Comparison of ENCODE assay signal across 12 cellular contexts in genomic region chrX:113260474-113260873, GRCh38.
DNase-seq lines count a peak whose midpoint lies in the region; ATAC-seq, FAIRE-seq and TF ChIP-seq lines count a peak whose summit lies in the region.
"Had no signal": no experiment of that assay in that cellular context is flagged by ENCODE, and none has a peak within 500 bp of the region (broad histone marks: within the 10 kb centered on the region; RNA-seq: fewer than 3 reads in every experiment).

No MANE protein-coding gene starts in this region.

- no peaks in the 10 kb centered on the region for H3K4me1 ChIP-seq in astrocyte (ENCODE audit: insufficient read depth, low read length)
- H3K4me1 ChIP-seq in sigmoid colon: no peaks in the 10 kb centered on the region
- no peaks in the 10 kb centered on the region for H3K4me1 ChIP-seq in vagina

- WGBS in sigmoid colon, 2 donors: 88 to 93% methylated on average over 3 of the region's 3 CpGs

- no peaks in the 10 kb centered on the region for H3K79me2 ChIP-seq in astrocyte (ENCODE audit: insufficient read depth, low read length)

- H3K27me3 ChIP-seq in astrocyte (ENCODE audit: insufficient read depth, low read length) (no peaks in the 10 kb centered on the region), sigmoid colon (no peaks in the 10 kb centered on the region), vagina (no peaks in the 10 kb centered on the region)

- no peaks in the 10 kb centered on the region for H3K9me3 Mint-ChIP-seq in astrocyte (ENCODE audit: unreplicated experiment)
- H3K9me3 Mint-ChIP-seq: stimulated activated memory B cell treated with anti-CD40 and anti-IgM and Interleukin-4, amounts not matched to agents 10 μg/mL and 1 μg/mL and 100 μg/mL, for 72 hours had no signal

- H2AFZ ChIP-seq in astrocyte (ENCODE audit: low read depth, low read length): no peak overlapping the region

- peak; percentile 49 for ATAC-seq in HG03565 (IDR thresholded peaks at IDR 0.05; ENCODE audit: unreplicated experiment)
- ATAC-seq: left lobe of liver; stimulated activated memory B cell treated with anti-CD40 and anti-IgM and Interleukin-4, amounts not matched to agents 10 μg/mL and 1 μg/mL and 100 μg/mL, for 72 hours had no signal

- no peaks in the 10 kb centered on the region for H3K36me3 Mint-ChIP-seq in astrocyte (ENCODE audit: low read depth, unreplicated experiment)
- H3K36me3 Mint-ChIP-seq: stimulated activated memory B cell treated with anti-CD40 and anti-IgM and Interleukin-4, amounts not matched to agents 10 μg/mL and 1 μg/mL and 100 μg/mL, for 72 hours had no signal

- H4K20me1 ChIP-seq in astrocyte (ENCODE audit: insufficient read depth, low read length): no peaks in the 10 kb centered on the region

- no peaks in the 10 kb centered on the region for H3K27me3 Mint-ChIP-seq in astrocyte (ENCODE audit: low read depth, unreplicated experiment)
- H3K27me3 Mint-ChIP-seq: stimulated activated memory B cell treated with anti-CD40 and anti-IgM and Interleukin-4, amounts not matched to agents 10 μg/mL and 1 μg/mL and 100 μg/mL, for 72 hours had no signal

- no peak overlapping the region for H3K4me3 Mint-ChIP-seq in astrocyte (ENCODE audit: unreplicated experiment)
- H3K4me3 Mint-ChIP-seq: stimulated activated memory B cell treated with anti-CD40 and anti-IgM and Interleukin-4, amounts not matched to agents 10 μg/mL and 1 μg/mL and 100 μg/mL, for 72 hours had no signal

- TF ChIP-seq POLR2A in sigmoid colon (IDR thresholded peaks at IDR 0.05): no peak
- TF ChIP-seq POLR2A in vagina (IDR thresholded peaks at IDR 0.05): no peak

- peak; percentile 84 for FAIRE-seq in astrocyte (lab: Jason Lieb, UNC)
- FAIRE-seq in GM19239 (lab: Jason Lieb, UNC): no peak

- TF ChIP-seq EP300 in sigmoid colon (IDR thresholded peaks at IDR 0.05): no peak

- intact Hi-C loops in sigmoid colon (cut with DNase I): no loop called here
- intact Hi-C loops in vagina (cut with DNase I): no loop called here

- H3K36me3 ChIP-seq in astrocyte (ENCODE audit: insufficient read depth, low read length) (no peaks in the 10 kb centered on the region), sigmoid colon (no peaks in the 10 kb centered on the region), vagina (no peaks in the 10 kb centered on the region)

- no peaks in the 10 kb centered on the region for H3K9me3 ChIP-seq in astrocyte (ENCODE audit: insufficient read depth, low read depth, low read length)
- no peaks in the 10 kb centered on the region for H3K9me3 ChIP-seq in sigmoid colon
- no peaks in the 10 kb centered on the region for H3K9me3 ChIP-seq in vagina

- H3K4me3 ChIP-seq in astrocyte (ENCODE audit: insufficient read depth, low read depth, low read length): no peak overlapping the region
- H3K4me3 ChIP-seq in sigmoid colon: no peak overlapping the region
- no peak overlapping the region for H3K4me3 ChIP-seq in vagina

- DNase-seq in astrocyte (ENCODE audit: low read depth) (no peak), iPS-NIHi7 (ENCODE audit: extremely low spot score) (peak; percentile 47), sigmoid colon (no peak), GM19239 (ENCODE audit: insufficient read length, low spot score) (no peak), vagina (ENCODE audit: extremely low spot score in 2 of 2) (no peak)
- DNase-seq in activated CD4-positive, CD25-positive, alpha-beta regulatory T cell treated with anti-CD3 and anti-CD28 coated beads, Interleukin-2, amount 50 U/mL, for 72 hours: no peak
- DNase-seq: activated T-cell treated with anti-CD3 and anti-CD28 coated beads for 4 hours, NCI-H2029 had no signal

- H3K27ac ChIP-seq in astrocyte (ENCODE audit: low read depth, low read length): no peak overlapping the region
- no peak overlapping the region for H3K27ac ChIP-seq in sigmoid colon
- H3K27ac ChIP-seq in vagina: no peak overlapping the region

- TF ChIP-seq CTCF in GM12873 (IDR thresholded peaks at IDR 0.05; ENCODE audit: insufficient read depth, low read depth, low read length, missing control alignments) (peak; percentile 47), astrocyte (IDR thresholded peaks at IDR 0.05; ENCODE audit: insufficient read depth, low read depth, low read length) (no peak), sigmoid colon (IDR thresholded peaks at IDR 0.05) (no peak), vagina (IDR thresholded peaks at IDR 0.05) (no peak)

- H3K4me2 ChIP-seq in astrocyte (ENCODE audit: low read length): no peak overlapping the region

- peaks cover 1% of the 10 kb centered on the region for H3K4me1 Mint-ChIP-seq in astrocyte (ENCODE audit: low read depth, unreplicated experiment)
- H3K4me1 Mint-ChIP-seq: stimulated activated memory B cell treated with anti-CD40 and anti-IgM and Interleukin-4, amounts not matched to agents 10 μg/mL and 1 μg/mL and 100 μg/mL, for 72 hours had no signal

- no peak overlapping the region for H3K27ac Mint-ChIP-seq in astrocyte (ENCODE audit: unreplicated experiment)
- H3K27ac Mint-ChIP-seq: stimulated activated memory B cell treated with anti-CD40 and anti-IgM and Interleukin-4, amounts not matched to agents 10 μg/mL and 1 μg/mL and 100 μg/mL, for 72 hours had no signal

- no peak overlapping the region for H3K9ac ChIP-seq in astrocyte (ENCODE audit: low read length)
